Comparison of ENCODE assay signal across 8 cellular contexts in the genomic region with DNA sequence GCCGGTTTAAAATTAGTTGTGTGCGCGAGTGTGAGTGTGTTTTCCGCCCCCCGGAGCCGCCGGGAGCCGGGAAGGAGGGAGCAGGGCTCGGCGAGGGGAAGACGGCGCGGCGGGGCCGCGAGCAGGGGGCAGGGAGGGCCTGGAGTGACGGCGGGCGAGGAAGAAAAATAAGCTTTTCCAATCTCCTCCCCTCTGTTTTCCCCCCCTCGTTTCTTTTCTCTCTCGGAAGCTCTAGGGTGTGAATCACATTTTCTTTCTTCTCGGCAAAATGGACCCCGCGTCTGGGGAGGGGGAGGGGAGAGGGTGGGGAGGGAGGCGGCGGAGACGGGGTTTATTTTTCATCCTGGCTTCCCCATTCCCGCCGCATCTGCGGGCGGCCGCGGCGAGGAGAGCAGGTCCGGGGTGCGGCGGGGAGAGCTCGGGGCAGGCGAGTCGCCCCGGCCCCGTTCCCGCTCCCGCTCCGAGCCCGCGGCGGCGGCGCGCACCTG. TPM values are rescaled to one million over a fixed set of nuclear protein-coding genes. Genes with fewer than 3 reads are reported as not detected.
DNase-seq lines count a peak whose midpoint lies in the region; ATAC-seq and TF ChIP-seq lines count a peak whose summit lies in the region.

No MANE protein-coding gene starts in this region.

- ATAC-seq in GM19035 (IDR thresholded peaks at IDR 0.05; ENCODE audit: unreplicated experiment): peak; percentile 14
- ATAC-seq in stimulated activated naive CD8-positive, alpha-beta T cell treated with anti-CD3 and anti-CD28 coated beads, Interleukin-15, amount 100 ng/mL, for 72 hours: peak; percentile 71

- peaks cover 5% of the 10 kb centered on the region for H3K27me3 Mint-ChIP-seq in neural crest cell (ENCODE audit: low read depth)
- H3K27me3 Mint-ChIP-seq in stimulated activated naive CD8-positive, alpha-beta T cell treated with anti-CD3 and anti-CD28 coated beads, Interleukin-15, amount 100 ng/mL, for 72 hours: no peaks in the 10 kb centered on the region

- no peaks in the 10 kb centered on the region for H3K9me3 Mint-ChIP-seq in neural crest cell
- H3K9me3 Mint-ChIP-seq in stimulated activated naive CD8-positive, alpha-beta T cell treated with anti-CD3 and anti-CD28 coated beads, Interleukin-15, amount 100 ng/mL, for 72 hours: no peaks in the 10 kb centered on the region

- peaks cover 10% of the 10 kb centered on the region for H3K4me1 Mint-ChIP-seq in neural crest cell
- peaks cover 30% of the 10 kb centered on the region for H3K4me1 Mint-ChIP-seq in stimulated activated naive CD8-positive, alpha-beta T cell treated with anti-CD3 and anti-CD28 coated beads, Interleukin-15, amount 100 ng/mL, for 72 hours

- peak overlapping the region; percentile 95 for H3K4me3 ChIP-seq in AG09309 (ENCODE audit: control insufficient read depth, low read depth, low read length)
- H3K4me3 ChIP-seq in foreskin fibroblast (ENCODE audit: low read depth in 1 of 2, low read length in 2 of 2): peak overlapping the region; percentile 86 to 90

- peak overlapping the region; percentile 99 for H3K4me3 Mint-ChIP-seq in neural crest cell
- H3K4me3 Mint-ChIP-seq in stimulated activated naive CD8-positive, alpha-beta T cell treated with anti-CD3 and anti-CD28 coated beads, Interleukin-15, amount 100 ng/mL, for 72 hours: peak overlapping the region; percentile 82 to 83

- peak overlapping the region; percentile 99 for H3K27ac Mint-ChIP-seq in neural crest cell (ENCODE audit: unreplicated experiment)
- peak overlapping the region; percentile 99 for H3K27ac Mint-ChIP-seq in stimulated activated naive CD8-positive, alpha-beta T cell treated with anti-CD3 and anti-CD28 coated beads, Interleukin-15, amount 100 ng/mL, for 72 hours

- H3K36me3 Mint-ChIP-seq in neural crest cell (ENCODE audit: low read depth): peaks cover 6% of the 10 kb centered on the region

- TF ChIP-seq POLR2A in Raji (IDR thresholded peaks at IDR 0.05; ENCODE audit: insufficient read depth, low read depth, low read length): peak; percentile 40; the same call in 1 of the 2 replicates

- TF ChIP-seq CTCF in AG09309 (IDR thresholded peaks at IDR 0.05; ENCODE audit: control insufficient read depth, insufficient read depth, low read depth, low read length, missing control alignments): no peak
- no peak for TF ChIP-seq CTCF in foreskin fibroblast (IDR thresholded peaks at IDR 0.05; ENCODE audit: low read depth, low read length)
- TF ChIP-seq CTCF in neural crest cell (conservative IDR thresholded peaks at IDR 0.05): no peak

- DNase-seq in AG09309 (ENCODE audit: low read depth) (peak; percentile 77), LHCN-M2 (ENCODE audit: low read depth) (peak; percentile 88), activated gamma-delta T cell treated with Interleukin-2 at 50 U/mL for 16 hours (peak; percentile 71), foreskin fibroblast (peak; percentile 93 to 96), neural crest cell (ENCODE audit: low read depth, low spot score) (peak; percentile 65)
- DNase-seq in stimulated activated naive CD8-positive, alpha-beta T cell treated with anti-CD3 and anti-CD28 coated beads, Interleukin-15, amount 100 ng/mL, for 72 hours: peak; percentile 71

RNA-seq across cellular contexts. Expression of gene BICRAL, which starts 0.9 kb away (rescaled TPM):
- total RNA-seq in LHCN-M2 (2014; rRNA removed) (4.5 and 6.1 TPM in 2 replicates), neural crest cell (6.2 and 6.7 TPM in 2 replicates)
- 2.2 TPM for polyA plus RNA-seq in LHCN-M2 (2012)

RNA-seq across cellular contexts. Expression of gene TBCC, which starts 36.8 kb away (rescaled TPM):
- total RNA-seq in LHCN-M2 (2014; rRNA removed) (42.8 and 48.3 TPM in 2 replicates), neural crest cell (21.7 and 23.2 TPM in 2 replicates)
- polyA plus RNA-seq in LHCN-M2 (2012): 18.9 TPM

Comparison
In these comparisons a context has a peak if more than half of its experiments do, and no peak if none do; other contexts are left out.
1. Peak in every context shown above with its lines: DNase-seq, ATAC-seq and H3K4me3 ChIP-seq.